28 cellular contexts compared by ENCODE assay signal in genomic region chr11:94111241-94111640, GRCh38.
"Had no signal": no experiment of that assay in that cellular context is flagged by ENCODE, and none has a peak within 500 bp of the region (broad histone marks: within the 10 kb centered on the region; RNA-seq: fewer than 3 reads in every experiment).

No MANE protein-coding gene starts in this region.

- H3K4me3 Mint-ChIP-seq: naive B cell; natural killer cell treated with Interleukin-12 subunit alpha and Interleukin-12 subunit beta and Interleukin-15 and Interleukin-18, amount 100 ng/mL, for 72 hours; neural crest cell; stimulated activated naive CD8-positive, alpha-beta T cell treated with anti-CD3 and anti-CD28 coated beads, Interleukin-15, amount 100 ng/mL, for 72 hours had no signal

- H3K4me2 ChIP-seq: smooth muscle cell had no signal

- H3K4me1 Mint-ChIP-seq: neural crest cell; stimulated activated naive CD8-positive, alpha-beta T cell treated with anti-CD3 and anti-CD28 coated beads, Interleukin-15, amount 100 ng/mL, for 72 hours had no signal

- DNase-seq: colonic mucosa; dermis blood vessel endothelial cell; effector memory CD4-positive, alpha-beta T cell; hippocampal formation; left colon; lower lobe of right lung; naive B cell; pancreas; retina; right lobe of liver; stimulated activated CD4-positive, alpha-beta T cell treated with anti-CD3 and anti-CD28 coated beads, Interleukin-12 subunit alpha, Interleukin-12 subunit beta, amount 100 ng/mL, for 4 hours; stimulated activated CD4-positive, alpha-beta T cell treated with anti-CD3 and anti-CD28 coated beads, Interleukin-1b, Interleukin-23, amount 100 ng/mL, for 48 hours; stimulated activated CD4-positive, alpha-beta T cell treated with anti-CD3 and anti-CD28 coated beads, Interleukin-4, amount 100 ng/mL, for 1 hour; stimulated activated CD8-positive, alpha-beta memory T cell treated with anti-CD3 and anti-CD28 coated beads, Interleukin-4, amount 100 ng/mL, for 48 hours; stimulated activated naive CD4-positive, alpha-beta T cell; stimulated activated naive CD8-positive, alpha-beta T cell treated with anti-CD3 and anti-CD28 coated beads, Interleukin-15, amount 100 ng/mL, for 72 hours; trophoblast cell had no signal

- H3K4me1 ChIP-seq: colonic mucosa, lower lobe of right lung, suprapubic skin had no signal

- H3K27me3 ChIP-seq: colonic mucosa, esophagus muscularis mucosa, foreskin keratinocyte, gastroesophageal sphincter, heart right ventricle, neutrophil, pancreas, right lobe of liver, suprapubic skin had no signal

- H3K4me3 ChIP-seq: colonic mucosa, esophagus muscularis mucosa, gastroesophageal sphincter, heart right ventricle, lower lobe of right lung, pancreas, right lobe of liver, smooth muscle cell, suprapubic skin had no signal

- H3K36me3 ChIP-seq: colonic mucosa, esophagus muscularis mucosa, gastroesophageal sphincter, heart right ventricle, lower lobe of right lung, neutrophil, pancreas, right lobe of liver, suprapubic skin had no signal

- H3K27me3 Mint-ChIP-seq: naive B cell; stimulated activated naive CD8-positive, alpha-beta T cell treated with anti-CD3 and anti-CD28 coated beads, Interleukin-15, amount 100 ng/mL, for 72 hours had no signal

- FAIRE-seq: endothelial cell of umbilical vein, islet of Langerhans, pancreas had no signal

- H3K27ac Mint-ChIP-seq: naive B cell; natural killer cell treated with Interleukin-12 subunit alpha and Interleukin-12 subunit beta and Interleukin-15 and Interleukin-18, amount 100 ng/mL, for 72 hours; stimulated activated naive CD8-positive, alpha-beta T cell treated with anti-CD3 and anti-CD28 coated beads, Interleukin-15, amount 100 ng/mL, for 72 hours had no signal

- H3K27ac ChIP-seq: colonic mucosa, foreskin keratinocyte, lower lobe of right lung, neutrophil, pancreas, right lobe of liver, suprapubic skin had no signal

- H3K9me3 ChIP-seq: colonic mucosa, lower lobe of right lung, neutrophil, pancreas, right lobe of liver, suprapubic skin had no signal
